Comparison of ENCODE assay signal across 8 cellular contexts in genomic region chr9:98807811-98808195, GRCh38.
DNase-seq lines count a peak whose midpoint lies in the region; ATAC-seq and TF ChIP-seq lines count a peak whose summit lies in the region.

No MANE protein-coding gene starts in this region.

- peak overlapping the region; percentile 68 for H3K9ac ChIP-seq in adipocyte (ENCODE audit: low read length)

- peaks cover 18% of the 10 kb centered on the region for H3K27me3 Mint-ChIP-seq in stimulated activated naive CD8-positive, alpha-beta T cell treated with anti-CD3 and anti-CD28 coated beads, Interleukin-15, amount 100 ng/mL, for 72 hours

- no peaks in the 10 kb centered on the region for H3K9me3 ChIP-seq in adipocyte (ENCODE audit: control insufficient read depth, low read length)

- H3K4me3 ChIP-seq in adipocyte (ENCODE audit: low read length): peak overlapping the region; percentile 83

- peak overlapping the region; percentile 77 to 92 for H3K4me3 Mint-ChIP-seq in stimulated activated naive CD8-positive, alpha-beta T cell treated with anti-CD3 and anti-CD28 coated beads, Interleukin-15, amount 100 ng/mL, for 72 hours

- DNase-seq in activated CD4-positive, CD25-positive, alpha-beta regulatory T cell (lab: John Stamatoyannopoulos, UW): no peak
- DNase-seq in adipocyte (ENCODE audit: low read depth): peak; percentile 44
- DNase-seq in kidney glomerular epithelial cell (lab: John Stamatoyannopoulos, UW): peak; percentile 5
- DNase-seq in stimulated activated naive CD8-positive, alpha-beta T cell treated with anti-CD3 and anti-CD28 coated beads, Interleukin-15, amount 100 ng/mL, for 72 hours: peak; percentile 32 to 42
- DNase-seq in GM13977 (ENCODE audit: low spot score): no peak
- no peak for DNase-seq in NCI-H1048 (lab: John Stamatoyannopoulos, UW)

- peak overlapping the region in 1 of 2 donors; percentile 44 for H3K27ac Mint-ChIP-seq in stimulated activated naive CD8-positive, alpha-beta T cell treated with anti-CD3 and anti-CD28 coated beads, Interleukin-15, amount 100 ng/mL, for 72 hours

- H3K27me3 ChIP-seq in adipocyte (replicated peaks; ENCODE audit: control insufficient read depth, insufficient read depth, low read length): no peaks in the 10 kb centered on the region

- peaks cover 31% of the 10 kb centered on the region for H3K4me1 ChIP-seq in adipocyte (ENCODE audit: control insufficient read depth, insufficient read depth, low read length)

- TF ChIP-seq CTCF in LNCAP (IDR thresholded peaks at IDR 0.05): 0 out of 2 replicates have a peak, but pooled peaks have one; percentile 4
- TF ChIP-seq CTCF in GM13977 (IDR thresholded peaks at IDR 0.05; ENCODE audit: extremely low read depth, insufficient read depth, missing control alignments): no peak

- in situ Hi-C loops in GM13977 (cut with MboI; ENCODE audit: low pct_unique_long_range_greater_than_20kb, low sequenced_read_pairs, unreplicated experiment): no loop called here

- H3K9me3 Mint-ChIP-seq in stimulated activated naive CD8-positive, alpha-beta T cell treated with anti-CD3 and anti-CD28 coated beads, Interleukin-15, amount 100 ng/mL, for 72 hours: no peaks in the 10 kb centered on the region

- H3K36me3 ChIP-seq in adipocyte (ENCODE audit: control insufficient read depth, insufficient read depth, low read length, severe bottlenecking): no peaks in the 10 kb centered on the region

- peak; percentile 34 to 57 for ATAC-seq in activated CD4-positive, CD25-positive, alpha-beta regulatory T cell treated with anti-CD3 and anti-CD28 coated beads, Interleukin-2, amount 50 U/mL, for 24 hours
- peak; percentile 71 for ATAC-seq in stimulated activated naive CD8-positive, alpha-beta T cell treated with anti-CD3 and anti-CD28 coated beads, Interleukin-15, amount 100 ng/mL, for 72 hours

- peaks cover 39% of the 10 kb centered on the region for H3K4me1 Mint-ChIP-seq in stimulated activated naive CD8-positive, alpha-beta T cell treated with anti-CD3 and anti-CD28 coated beads, Interleukin-15, amount 100 ng/mL, for 72 hours

Comparison
In these comparisons a context has a peak if more than half of its experiments do, and no peak if none do; other contexts are left out.
1. DNase-seq: peak in adipocyte (single experiment), kidney glomerular epithelial cell (single experiment) and stimulated activated naive CD8-positive, alpha-beta T cell treated with anti-CD3 and anti-CD28 coated beads, Interleukin-15, amount 100 ng/mL, for 72 hours (2 of 2); none in activated CD4-positive, CD25-positive, alpha-beta regulatory T cell (0 of 4), GM13977 (single experiment) and NCI-H1048 (single experiment).